10 cellular contexts compared by ENCODE assay signal in the genomic region with DNA sequence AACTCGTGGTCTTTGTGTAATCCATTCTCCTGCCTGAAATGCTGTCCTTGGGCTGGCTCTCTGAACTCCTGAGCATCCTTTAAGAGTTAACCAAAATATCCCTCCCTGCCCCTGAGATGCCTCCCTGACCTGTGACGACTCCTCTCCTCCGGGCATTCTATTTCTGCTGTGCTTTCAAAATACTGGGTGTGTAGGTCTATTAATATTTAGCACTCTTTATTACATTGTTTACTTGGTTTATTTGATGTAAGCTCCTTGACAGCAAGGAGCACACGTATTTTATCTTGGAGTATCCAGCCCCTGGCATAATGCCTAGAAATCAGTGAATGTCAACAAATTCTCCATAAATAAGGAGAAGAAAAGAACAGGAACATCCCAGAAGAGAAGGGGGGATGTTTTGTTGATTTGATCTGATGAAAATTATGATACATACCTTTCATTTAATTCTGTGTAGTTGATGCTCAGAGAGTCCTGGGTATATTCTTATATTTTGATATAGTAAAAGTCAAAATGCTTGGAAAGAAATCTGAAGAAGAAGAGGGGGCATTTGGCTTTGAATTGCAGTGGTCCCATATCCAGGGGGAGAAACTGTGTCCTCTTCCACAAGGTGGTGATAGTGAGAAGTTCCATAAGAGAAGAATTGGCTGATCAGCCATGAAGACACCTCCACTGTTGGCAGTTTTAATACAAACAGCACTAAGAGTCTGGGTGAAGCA.
A peak's percentile ranks its signal among the peaks of the same experiment; 100 is the strongest.
DNase-seq lines count a peak whose midpoint lies in the region; ATAC-seq, FAIRE-seq and TF ChIP-seq lines count a peak whose summit lies in the region.
"Had no signal": no experiment of that assay in that cellular context is flagged by ENCODE, and none has a peak within 500 bp of the region (broad histone marks: within the 10 kb centered on the region; RNA-seq: fewer than 3 reads in every experiment).

No MANE protein-coding gene starts in this region.

- no peak overlapping the region for H2BK20ac ChIP-seq in H1 (ENCODE audit: low read length)

- no peak overlapping the region for H3K27ac ChIP-seq in H1 (ENCODE audit: low read depth, low read length)

- CTCF ChIA-PET in H1 (lab: Charles Lee; ENCODE audit: partially characterized antibody) = interaction anchor here (0.5 to 2.1 kb wide), 12 partner anchors 8 to 140 kb away, joined by 3 to 13 read pairs (median 4); no protein-coding TSS in a partner anchor

- H3K9me3 ChIP-seq in H1 (ENCODE audit: insufficient read depth in 2 of 2, low read depth in 1 of 2, low read length in 1 of 2) = no peaks in the 10 kb centered on the region

- H3K27me3 Mint-ChIP-seq in natural killer cell treated with Interleukin-12 subunit alpha and Interleukin-12 subunit beta and Interleukin-15 and Interleukin-18, amount 100 ng/mL, for 72 hours = peaks cover 28 to 39% of the 10 kb centered on the region in 2 donors

- no peak overlapping the region for H2BK12ac ChIP-seq in H1 (ENCODE audit: low read depth, low read length)

- no peak overlapping the region for H3K23ac ChIP-seq in H1 (ENCODE audit: insufficient read length)

- 84% methylated on average over 4 of the region's 4 CpGs; no CpG with 5 or more reads in 1 of the 2 experiments for whole genome bisulfite sequencing in H1 (ENCODE audit: extremely low coverage in 1 of 2, insufficient coverage in 1 of 2, insufficient read length in 1 of 2, insufficient replicate concordance in 2 of 2, low coverage in 1 of 2, low lambda C conversion rate in 2 of 2, missing lambda C conversion rate in 1 of 2), 2 experiments

- H3K36me3 Mint-ChIP-seq in natural killer cell treated with Interleukin-12 subunit alpha and Interleukin-12 subunit beta and Interleukin-15 and Interleukin-18, amount 100 ng/mL, for 72 hours = no peaks in the 10 kb centered on the region
- H3K36me3 Mint-ChIP-seq: activated naive CD8-positive, alpha-beta T cell treated with anti-CD3 and anti-CD28 coated beads for 36 hours had no signal

- no peak overlapping the region for H3K4ac ChIP-seq in H1 (replicated peaks; ENCODE audit: insufficient read length, low read depth, low read length)

- no peaks in the 10 kb centered on the region for H3K4me1 ChIP-seq in H1 (replicated peaks in 1 of 4; ENCODE audit: control insufficient read depth in 3 of 4, insufficient read depth in 4 of 4, low read length in 3 of 4)

- no peaks in the 10 kb centered on the region for H3K23me2 ChIP-seq in H1 (ENCODE audit: low read depth, low read length)

- no peaks in the 10 kb centered on the region for H3K4me1 Mint-ChIP-seq in natural killer cell treated with Interleukin-12 subunit alpha and Interleukin-12 subunit beta and Interleukin-15 and Interleukin-18, amount 100 ng/mL, for 72 hours (ENCODE audit: low read depth in 2 of 2)

- H3K27me3 ChIP-seq in H1 (replicated peaks in 1 of 4; ENCODE audit: control insufficient read depth in 3 of 4, extremely low read depth in 1 of 4, insufficient read depth in 3 of 4, low read length in 3 of 4) = no peaks in the 10 kb centered on the region

- H3K18ac ChIP-seq in H1 (ENCODE audit: extremely low read depth, low read length) = no peak overlapping the region

- POLR2A ChIA-PET in H1 (lab: Charles Lee; ENCODE audit: partially characterized antibody) = interaction anchor here (1.3 kb wide), 1 partner anchor 18 kb away, joined by 3 read pairs; no protein-coding TSS in a partner anchor

- no peaks in the 10 kb centered on the region for H3K9me3 Mint-ChIP-seq in natural killer cell treated with Interleukin-12 subunit alpha and Interleukin-12 subunit beta and Interleukin-15 and Interleukin-18, amount 100 ng/mL, for 72 hours

- H3K79me2 ChIP-seq in H1 (ENCODE audit: control insufficient read depth in 1 of 2, insufficient read depth in 2 of 2, low read length in 2 of 2) = no peaks in the 10 kb centered on the region

- no peak overlapping the region for H3K14ac ChIP-seq in H1 (ENCODE audit: insufficient read length)

- H3K79me1 ChIP-seq in H1 (ENCODE audit: low read depth, low read length) = no peaks in the 10 kb centered on the region

- no peak overlapping the region for H3K4me2 ChIP-seq in H1 (ENCODE audit: insufficient read depth in 1 of 2, low read depth in 2 of 2, low read length in 2 of 2)

- no peak overlapping the region for H2BK5ac ChIP-seq in H1 (ENCODE audit: low read depth, low read length)

- TF ChIP-seq POLR2A in H1 (IDR thresholded peaks at IDR 0.05; ENCODE audit: control extremely low read depth in 1 of 2, low read depth in 2 of 2, low read length in 2 of 2) = no peak

- no peak for FAIRE-seq in H1 (lab: Jason Lieb, UNC)
- FAIRE-seq: G401.6, urothelium cell line had no signal

- DNase-seq in GM10266 (ENCODE audit: extremely low spot score) (no peak), NCI-H2227 (lab: John Stamatoyannopoulos, UW; ENCODE audit: unreplicated experiment) (peak; percentile 8), H1 (ENCODE audit: low read depth in 1 of 2, low spot score in 2 of 2) (no peak), renal cortical epithelial cell (ENCODE audit: low read depth) (peak; percentile 16), 8988T (no peak)
- DNase-seq in natural killer cell treated with Interleukin-12 subunit alpha and Interleukin-12 subunit beta and Interleukin-15 and Interleukin-18, amount 100 ng/mL, for 72 hours (ENCODE audit: low spot score) = no peak
- DNase-seq: activated naive CD8-positive, alpha-beta T cell treated with anti-CD3 and anti-CD28 coated beads for 36 hours had no signal

- TF ChIP-seq CTCF in GM10266 (IDR thresholded peaks at IDR 0.05; ENCODE audit: control insufficient read depth, insufficient read depth, low read depth, missing control alignments) (peak; percentile 4), H1 (IDR thresholded peaks at IDR 0.05; ENCODE audit: control extremely low read depth in 1 of 3, insufficient read depth in 1 of 3, low read depth in 1 of 3, low read length in 3 of 3) (peak in 2 of 3 experiments; percentile 34 to 43; a peak in 3 of 4 replicates)

- no peak overlapping the region for H3K56ac ChIP-seq in H1 (replicated peaks; ENCODE audit: insufficient read length, low read depth, low read length)

- no peak for ATAC-seq in GM19397 (IDR thresholded peaks at IDR 0.05; ENCODE audit: unreplicated experiment)
- no peak for ATAC-seq in natural killer cell treated with Interleukin-12 subunit alpha and Interleukin-12 subunit beta and Interleukin-15 and Interleukin-18, amount 100 ng/mL, for 72 hours

- H3K36me3 ChIP-seq in H1 (ENCODE audit: control insufficient read depth in 2 of 4, insufficient read depth in 4 of 4, low read length in 3 of 4) = no peaks in the 10 kb centered on the region

- H4K91ac ChIP-seq in H1 (replicated peaks; ENCODE audit: insufficient read length, low read length) = no peak overlapping the region

- no peak overlapping the region for H3K4me3 ChIP-seq in H1 (ENCODE audit: extremely low read depth in 1 of 4, insufficient read depth in 2 of 4, low read depth in 3 of 4, low read length in 4 of 4)

- H4K5ac ChIP-seq in H1 (ENCODE audit: insufficient read length, low read depth, low read length) = no peak overlapping the region

- no peak overlapping the region for H2AFZ ChIP-seq in H1 (ENCODE audit: low read length)

- no peak overlapping the region for H4K8ac ChIP-seq in H1 (ENCODE audit: extremely low read depth, insufficient read depth, low read length)

- peak; percentile 23 to 49; a peak in 3 of 4 replicates for TF ChIP-seq RAD21 in H1 (IDR thresholded peaks at IDR 0.05 in 1 of 2, conservative IDR thresholded peaks at IDR 0.05 in 1 of 2; ENCODE audit: low read depth in 2 of 2, low read length in 2 of 2)

- no peak overlapping the region for H2BK15ac ChIP-seq in H1 (ENCODE audit: low read length)

- TF ChIP-seq EP300 in H1 (IDR thresholded peaks at IDR 0.05; ENCODE audit: borderline replicate concordance in 1 of 2, low read depth in 2 of 2, low read length in 2 of 2) = no peak

- no peak overlapping the region for H2AK5ac ChIP-seq in H1 (ENCODE audit: low read depth, low read length)

- H2BK120ac ChIP-seq in H1 (replicated peaks; ENCODE audit: low read depth, low read length) = no peak overlapping the region

- no peak overlapping the region for H3K9ac ChIP-seq in H1 (replicated peaks in 1 of 4; ENCODE audit: extremely low read depth in 1 of 4, low read depth in 3 of 4, low read length in 3 of 4)

- H3K27ac Mint-ChIP-seq in natural killer cell treated with Interleukin-12 subunit alpha and Interleukin-12 subunit beta and Interleukin-15 and Interleukin-18, amount 100 ng/mL, for 72 hours = no peak overlapping the region
- H3K27ac Mint-ChIP-seq: activated naive CD8-positive, alpha-beta T cell treated with anti-CD3 and anti-CD28 coated beads for 36 hours had no signal

- no peaks in the 10 kb centered on the region for H4K20me1 ChIP-seq in H1 (replicated peaks in 1 of 2; ENCODE audit: control insufficient read depth in 1 of 2, insufficient read depth in 2 of 2, low read length in 2 of 2)

- no peak overlapping the region for H3K4me3 Mint-ChIP-seq in natural killer cell treated with Interleukin-12 subunit alpha and Interleukin-12 subunit beta and Interleukin-15 and Interleukin-18, amount 100 ng/mL, for 72 hours
- H3K4me3 Mint-ChIP-seq: activated naive CD8-positive, alpha-beta T cell treated with anti-CD3 and anti-CD28 coated beads for 36 hours had no signal

TF ChIP-seq in H1, 55 proteins besides CTCF, POLR2A, EP300 and RAD21 (continues in another document):
- TF ChIP-seq TAF7 (optimal IDR thresholded peaks at IDR 0.05; ENCODE audit: borderline replicate concordance, low read depth, low read length) (no peak), TAF1 (IDR thresholded peaks at IDR 0.05; ENCODE audit: low read depth, low read length) (no peak), GTF2F1 (IDR thresholded peaks at IDR 0.05; ENCODE audit: borderline replicate concordance, low read depth, low read length) (no peak), CREB1 (IDR thresholded peaks at IDR 0.05) (no peak), FOSL1 (IDR thresholded peaks at IDR 0.05; ENCODE audit: insufficient read depth, low read depth, low read length) (no peak), TEAD4 (IDR thresholded peaks at IDR 0.05; ENCODE audit: low read depth, low read length) (no peak), SIX5 (IDR thresholded peaks at IDR 0.05; ENCODE audit: low read depth, low read length) (no peak), CTBP2 (IDR thresholded peaks at IDR 0.05; ENCODE audit: borderline replicate concordance, insufficient read depth, insufficient read length, low read length) (no peak), GABPA (IDR thresholded peaks at IDR 0.05; ENCODE audit: borderline replicate concordance, insufficient read depth, low read length) (no peak)

Comparison
In these comparisons a context has a peak if more than half of its experiments do, and no peak if none do; other contexts are left out.
1. DNase-seq: peak in NCI-H2227 (single experiment) and renal cortical epithelial cell (single experiment); none in GM10266 (single experiment), H1 (0 of 2), 8988T (single experiment) and natural killer cell treated with Interleukin-12 subunit alpha and Interleukin-12 subunit beta and Interleukin-15 and Interleukin-18, amount 100 ng/mL, for 72 hours (single experiment).